In genomic region chrX:132740316-132741123, GRCh38 we compare ENCODE assay signal across 10 cellular contexts.
DNase-seq lines count a peak whose midpoint lies in the region; TF ChIP-seq lines count a peak whose summit lies in the region.
"Had no signal": no experiment of that assay in that cellular context is flagged by ENCODE, and none has a peak within 500 bp of the region (broad histone marks: within the 10 kb centered on the region; RNA-seq: fewer than 3 reads in every experiment).

No MANE protein-coding gene starts in this region.

- peaks cover 40% of the 10 kb centered on the region for H3K4me1 Mint-ChIP-seq in neural progenitor cell

- H3K9ac ChIP-seq in Karpas-422 (ENCODE audit: low read length) (no peak overlapping the region), neural progenitor cell (no peak overlapping the region)

- H3K36me3 Mint-ChIP-seq in neural progenitor cell, result no peaks in the 10 kb centered on the region

- H3K4me3 ChIP-seq in Karpas-422 (ENCODE audit: low read length) (no peak overlapping the region), coronary artery (no peak overlapping the region), neural progenitor cell (no peak overlapping the region)

- H3K4me2 ChIP-seq in Karpas-422 (ENCODE audit: low read depth, low read length, poor library complexity, severe bottlenecking), result no peak overlapping the region
- H3K4me2 ChIP-seq in neural progenitor cell, result peak overlapping the region; percentile 20

- DNase-seq in GM10266 (ENCODE audit: extremely low spot score), result no peak
- peak; percentile 43 for DNase-seq in Karpas-422
- DNase-seq in coronary artery (ENCODE audit: low spot score), result no peak
- DNase-seq in neural progenitor cell (ENCODE audit: low spot score), result peak; percentile 85
- DNase-seq in foreskin melanocyte, result no peak
- DNase-seq in HK-2 (ENCODE audit: unreplicated experiment), result no peak
- no peak for DNase-seq in NCI-H2196 (lab: John Stamatoyannopoulos, UW; ENCODE audit: unreplicated experiment)
- DNase-seq in C1 segment of cervical spinal cord (lab: John Stamatoyannopoulos, UW), result no peak
- DNase-seq: SHP77 treated with DMSO at 0.1 percent for 48 hours had no signal

- H3K27ac ChIP-seq in Karpas-422 (ENCODE audit: low read length), result no peak overlapping the region
- no peak overlapping the region for H3K27ac ChIP-seq in coronary artery
- H3K27ac ChIP-seq in neural progenitor cell, result no peak overlapping the region

- no peaks in the 10 kb centered on the region for H3K79me2 ChIP-seq in Karpas-422 (ENCODE audit: low read length)
- H3K79me2 ChIP-seq in neural progenitor cell (ENCODE audit: low read depth), result no peaks in the 10 kb centered on the region

- H3K9me3 ChIP-seq in Karpas-422 (ENCODE audit: low read length), result no peaks in the 10 kb centered on the region
- H3K9me3 ChIP-seq in neural progenitor cell (ENCODE audit: low read depth), result no peaks in the 10 kb centered on the region

- H2AFZ ChIP-seq in Karpas-422 (ENCODE audit: low read length) (no peak overlapping the region), neural progenitor cell (replicated peaks) (no peak overlapping the region)

- peaks cover 5% of the 10 kb centered on the region for H3F3A ChIP-seq in neural progenitor cell (ENCODE audit: low read depth)

- no peak overlapping the region for H3K4me3 Mint-ChIP-seq in neural progenitor cell
- H3K4me3 Mint-ChIP-seq: activated T-helper 1 cell treated with anti-CD3 and anti-CD28 coated beads, Interleukin-12 subunit alpha, Interleukin-12 subunit beta, Interleukin-2, Interleukin-4 antibody, amounts not matched to agents 30 ng/mL and 10 ng/mL and 1 ng/mL, durations not matched to agents 14 hours and 24 hours and 36 hours had no signal

- H3K36me3 ChIP-seq in Karpas-422 (ENCODE audit: insufficient read depth, low read length), result no peaks in the 10 kb centered on the region
- no peaks in the 10 kb centered on the region for H3K36me3 ChIP-seq in neural progenitor cell

- H3K27me3 ChIP-seq in Karpas-422 (ENCODE audit: low read length) (no peaks in the 10 kb centered on the region), neural progenitor cell (no peaks in the 10 kb centered on the region)

- H3K27ac Mint-ChIP-seq in neural progenitor cell, result no peak overlapping the region
- H3K27ac Mint-ChIP-seq: activated T-helper 1 cell treated with anti-CD3 and anti-CD28 coated beads, Interleukin-12 subunit alpha, Interleukin-12 subunit beta, Interleukin-2, Interleukin-4 antibody, amounts not matched to agents 30 ng/mL and 10 ng/mL and 1 ng/mL, durations not matched to agents 14 hours and 24 hours and 36 hours had no signal

- peaks cover 8% of the 10 kb centered on the region for H3K27me3 Mint-ChIP-seq in neural progenitor cell (ENCODE audit: insufficient read depth, low read depth)

- H3K9me2 ChIP-seq in Karpas-422 (replicated peaks; ENCODE audit: insufficient read depth, low read length), result no peaks in the 10 kb centered on the region

- TF ChIP-seq CTCF in GM10266 (IDR thresholded peaks at IDR 0.05; ENCODE audit: control insufficient read depth, insufficient read depth, low read depth, missing control alignments), result peak; percentile 30
- peak; percentile 15 for TF ChIP-seq CTCF in coronary artery (IDR thresholded peaks at IDR 0.05)
- peak; percentile 74 for TF ChIP-seq CTCF in neural progenitor cell (IDR thresholded peaks at IDR 0.05)

- H3K9me3 Mint-ChIP-seq in neural progenitor cell, result no peaks in the 10 kb centered on the region
- H3K9me3 Mint-ChIP-seq: activated T-helper 1 cell treated with anti-CD3 and anti-CD28 coated beads, Interleukin-12 subunit alpha, Interleukin-12 subunit beta, Interleukin-2, Interleukin-4 antibody, amounts not matched to agents 30 ng/mL and 10 ng/mL and 1 ng/mL, durations not matched to agents 14 hours and 24 hours and 36 hours had no signal

- H3K4me1 ChIP-seq in Karpas-422 (ENCODE audit: low read length), result no peaks in the 10 kb centered on the region
- H3K4me1 ChIP-seq in neural progenitor cell, result peaks cover 22% of the 10 kb centered on the region

- H4K20me1 ChIP-seq in Karpas-422 (ENCODE audit: insufficient read depth, low read depth, low read length), result no peaks in the 10 kb centered on the region
- H4K20me1 ChIP-seq in neural progenitor cell (ENCODE audit: low read depth), result no peaks in the 10 kb centered on the region

Comparison
In these comparisons a context has a peak if more than half of its experiments do, and no peak if none do; other contexts are left out.
1. DNase-seq: peak in Karpas-422 (single experiment) and neural progenitor cell (single experiment); none in GM10266 (single experiment), coronary artery (single experiment), foreskin melanocyte (single experiment), HK-2 (single experiment), NCI-H2196 (single experiment) and C1 segment of cervical spinal cord (0 of 14).
2. CTCF ChIP-seq: peak in every context shown above with its lines; median percentile 74 in neural progenitor cell; 30 in GM10266; 15 in coronary artery.